In genomic region chr17:63645775-63646491, GRCh38 we compare ENCODE assay signal across 11 cellular contexts. TPM values are rescaled to one million over a fixed set of nuclear protein-coding genes. Genes with fewer than 3 reads are reported as not detected.
DNase-seq lines count a peak whose midpoint lies in the region; ATAC-seq, FAIRE-seq and TF ChIP-seq lines count a peak whose summit lies in the region.
"Had no signal": no experiment of that assay in that cellular context is flagged by ENCODE, and none has a peak within 500 bp of the region (broad histone marks: within the 10 kb centered on the region; RNA-seq: fewer than 3 reads in every experiment).

No MANE protein-coding gene starts in this region.

- no peaks in the 10 kb centered on the region for H3K9me3 Mint-ChIP-seq in CD4-positive, alpha-beta memory T cell
- H3K9me3 Mint-ChIP-seq: activated naive CD4-positive, alpha-beta T cell treated with anti-CD3 and anti-CD28 coated beads, Interleukin-2, amount 50 U/mL, for 24 hours had no signal

- H3K4me1 ChIP-seq in CD4-positive, alpha-beta memory T cell (ENCODE audit: insufficient read depth, low read length), result peaks cover 8% of the 10 kb centered on the region
- H3K4me1 ChIP-seq in foreskin keratinocyte (no peaks in the 10 kb centered on the region), esophagus muscularis mucosa (peaks cover 5 to 22% (median 19%) of the 10 kb centered on the region in 4 donors)

- no peak for TF ChIP-seq EP300 in esophagus muscularis mucosa (IDR thresholded peaks at IDR 0.05)

- intact Hi-C loops in CD4-positive, alpha-beta memory T cell (cut with micrococcal nuclease), result no loop called here
- intact Hi-C loops in esophagus muscularis mucosa (cut with DNase I), result no loop called here

- no peak overlapping the region for H3K27ac ChIP-seq in CD4-positive, alpha-beta memory T cell (ENCODE audit: low read depth, low read length)
- H3K27ac ChIP-seq in foreskin keratinocyte (no peak overlapping the region), esophagus muscularis mucosa (replicated peaks in 1 of 4) (peak overlapping the region in 1 of 4 donors; percentile 10)
- H3K27ac ChIP-seq: gastrocnemius medialis, SK-N-MC had no signal

- no peak for TF ChIP-seq POLR2A in esophagus muscularis mucosa (IDR thresholded peaks at IDR 0.05; ENCODE audit: low read depth)

- peaks cover 26% of the 10 kb centered on the region for H3K36me3 ChIP-seq in CD4-positive, alpha-beta memory T cell (ENCODE audit: insufficient read depth, low read length)
- H3K36me3 ChIP-seq in MG63 (peaks cover 9% of the 10 kb centered on the region), esophagus muscularis mucosa (peaks cover 5 to 83% (median 43%) of the 10 kb centered on the region in 4 donors)
- H3K36me3 ChIP-seq: gastrocnemius medialis had no signal

- H3K27me3 Mint-ChIP-seq in CD4-positive, alpha-beta memory T cell, result no peaks in the 10 kb centered on the region
- H3K27me3 Mint-ChIP-seq: activated naive CD4-positive, alpha-beta T cell treated with anti-CD3 and anti-CD28 coated beads, Interleukin-2, amount 50 U/mL, for 24 hours had no signal

- peak overlapping the region in 5 of 7 donors; percentile 8 to 74 (median 42) for H3K27ac Mint-ChIP-seq in CD4-positive, alpha-beta memory T cell

- no peak overlapping the region for H3K4me3 ChIP-seq in CD4-positive, alpha-beta memory T cell (ENCODE audit: low read length in 2 of 2)
- H3K4me3 ChIP-seq in MG63 (no peak overlapping the region), esophagus muscularis mucosa (no peak overlapping the region)
- H3K4me3 ChIP-seq: gastrocnemius medialis, SK-N-MC had no signal

- H3K9me3 ChIP-seq in CD4-positive, alpha-beta memory T cell (ENCODE audit: control insufficient read depth in 1 of 2, low read length in 2 of 2), result no peaks in the 10 kb centered on the region
- H3K9me3 ChIP-seq in MG63 (no peaks in the 10 kb centered on the region), esophagus muscularis mucosa (no peaks in the 10 kb centered on the region)
- H3K9me3 ChIP-seq: gastrocnemius medialis had no signal

- peak; percentile 54 for ATAC-seq in GM19452 (IDR thresholded peaks at IDR 0.05; ENCODE audit: unreplicated experiment)
- peak; percentile 67 for ATAC-seq in HG03175 (IDR thresholded peaks at IDR 0.05; ENCODE audit: unreplicated experiment)
- peak; percentile 67 for ATAC-seq in foreskin keratinocyte
- ATAC-seq: gastrocnemius medialis had no signal

- WGBS in esophagus muscularis mucosa, result 70% methylated on average over 5 of the region's 5 CpGs

- H3K4me3 Mint-ChIP-seq in CD4-positive, alpha-beta memory T cell, result no peak overlapping the region
- H3K4me3 Mint-ChIP-seq: activated naive CD4-positive, alpha-beta T cell treated with anti-CD3 and anti-CD28 coated beads, Interleukin-2, amount 50 U/mL, for 24 hours had no signal

- H3K36me3 Mint-ChIP-seq in CD4-positive, alpha-beta memory T cell, result peaks cover 38 to 57% of the 10 kb centered on the region in 2 donors

- peaks cover 12 to 23% (median 16%) of the 10 kb centered on the region in 4 donors for H3K4me1 Mint-ChIP-seq in CD4-positive, alpha-beta memory T cell

- no peak for FAIRE-seq in D721Med (lab: Jason Lieb, UNC)

- no peak for DNase-seq in CD4-positive, alpha-beta memory T cell
- DNase-seq in foreskin keratinocyte, result peak; percentile 74 to 91
- no peak for DNase-seq in D721Med (ENCODE audit: insufficient read length, low spot score)
- no peak for DNase-seq in MG63
- no peak for DNase-seq in effector CD4-positive, alpha-beta T cell
- no peak for DNase-seq in esophagus muscularis mucosa (ENCODE audit: extremely low spot score)
- DNase-seq: gastrocnemius medialis had no signal

- CTCF ChIA-PET in CD4-positive, alpha-beta memory T cell (lab: Charles Lee; ENCODE audit: partially characterized antibody), result no interaction called here

- no peaks in the 10 kb centered on the region for H3K27me3 ChIP-seq in CD4-positive, alpha-beta memory T cell (ENCODE audit: insufficient read depth, low read length)
- H3K27me3 ChIP-seq in foreskin keratinocyte (no peaks in the 10 kb centered on the region), MG63 (no peaks in the 10 kb centered on the region), esophagus muscularis mucosa (no peaks in the 10 kb centered on the region)
- H3K27me3 ChIP-seq: gastrocnemius medialis had no signal

- POLR2A ChIA-PET in CD4-positive, alpha-beta memory T cell (lab: Charles Lee; ENCODE audit: partially characterized antibody), result interaction anchor here (1.2 kb wide), 3 partner anchors 12 to 33 kb away, joined by 3 read pairs; partner anchors contain the start of gene MAP3K3

- TF ChIP-seq CTCF in foreskin keratinocyte (conservative IDR thresholded peaks at IDR 0.05) (no peak), D721Med (IDR thresholded peaks at IDR 0.05; ENCODE audit: insufficient read depth, missing control alignments) (no peak), esophagus muscularis mucosa (IDR thresholded peaks at IDR 0.05) (no peak)

RNA-seq across cellular contexts. Expression of gene MAP3K3, which starts 23.7 kb away (rescaled TPM):
- 10 to 100 TPM; 98.5 to 98.8 TPM for total RNA-seq in CD4-positive, alpha-beta memory T cell
- polyA plus RNA-seq in CD4-positive, alpha-beta memory T cell, result 10 to 100 TPM; 29.5 to 50.8 TPM
- 17.8 and 20.2 TPM in 2 replicates for total RNA-seq in foreskin keratinocyte
- polyA plus RNA-seq in foreskin keratinocyte, result 6.1 and 7.3 TPM in 2 replicates
- total RNA-seq in MG63 (2014; rRNA removed; shearing (Covaris generic); ENCODE audit: low replicate concordance), result 10.2 and 12.9 TPM in 2 replicates
- 100 to 1,000 TPM in 1 of 4 donors, 10 to 100 TPM in 3; 67.7 to 132 (median 86.6) TPM for total RNA-seq in esophagus muscularis mucosa

RNA-seq across cellular contexts. Expression of gene TACO1, which starts 45.2 kb away (rescaled TPM):
- total RNA-seq in CD4-positive, alpha-beta memory T cell, result 10 to 100 TPM; 17.7 to 20.3 TPM
- polyA plus RNA-seq in CD4-positive, alpha-beta memory T cell, result 10 to 100 TPM; 21.8 to 22.8 TPM
- 27.1 and 30.6 TPM in 2 replicates for total RNA-seq in foreskin keratinocyte
- 31.8 and 34.5 TPM in 2 replicates for polyA plus RNA-seq in foreskin keratinocyte
- total RNA-seq in MG63 (2014; rRNA removed; shearing (Covaris generic); ENCODE audit: low replicate concordance), result 22.2 and 42.3 TPM in 2 replicates
- total RNA-seq in esophagus muscularis mucosa, result 10 to 100 TPM in 3 of 4 donors, 1 to 10 TPM in 1; 9.4 to 35.0 (median 14.8) TPM

RNA-seq across cellular contexts. Expression of gene LIMD2, which starts 54.0 kb away (rescaled TPM):
- total RNA-seq in CD4-positive, alpha-beta memory T cell, result 100 to 1,000 TPM; 724 to 755 TPM
- polyA plus RNA-seq in CD4-positive, alpha-beta memory T cell, result 100 to 1,000 TPM; 347 to 569 TPM
- 15.2 and 19.2 TPM in 2 replicates for total RNA-seq in foreskin keratinocyte
- polyA plus RNA-seq in foreskin keratinocyte, result 27.0 and 34.3 TPM in 2 replicates
- 0.64 and 3.3 TPM in 2 replicates for total RNA-seq in MG63 (2014; rRNA removed; shearing (Covaris generic); ENCODE audit: low replicate concordance)
- 10 to 100 TPM in 2 of 4 donors, 1 to 10 TPM in 2; 3.1 to 14.9 (median 8.0) TPM for total RNA-seq in esophagus muscularis mucosa

Comparison
In these comparisons a context has a peak if more than half of its experiments do, and no peak if none do; other contexts are left out.
1. DNase-seq: peak in foreskin keratinocyte (2 of 2); none in CD4-positive, alpha-beta memory T cell (0 of 5), D721Med (single experiment), MG63 (single experiment), effector CD4-positive, alpha-beta T cell (single experiment) and esophagus muscularis mucosa (single experiment).
2. RNA of gene LIMD2, which starts 54.0 kb away (total RNA-seq): 724 to 755 TPM in CD4-positive, alpha-beta memory T cell; 15.2 to 19.2 TPM in foreskin keratinocyte, 3.1 to 14.9 TPM in esophagus muscularis mucosa and 0.64 to 3.3 TPM in MG63; every median in the first group is over 10 times any median in the second.
3. Peak in every context shown above with its lines, with median percentiles within 50 percentile points of each other: ATAC-seq.